In genomic region chr21:44942566-44942965, GRCh38 we compare ENCODE assay signal across 13 cellular contexts. TPM values are rescaled to one million over a fixed set of nuclear protein-coding genes. Genes with fewer than 3 reads are reported as not detected.
DNase-seq lines count a peak whose midpoint lies in the region; ATAC-seq lines count a peak whose summit lies in the region.
"Had no signal": no experiment of that assay in that cellular context is flagged by ENCODE, and none has a peak within 500 bp of the region (broad histone marks: within the 10 kb centered on the region; RNA-seq: fewer than 3 reads in every experiment).

No MANE protein-coding gene starts in this region.

- peak overlapping the region; percentile 68 for H3K27ac Mint-ChIP-seq in activated naive CD4-positive, alpha-beta T cell treated with anti-CD3 and anti-CD28 coated beads, Interleukin-2, amount 50 U/mL, for 24 hours
- peak overlapping the region in 1 of 2 donors; percentile 77 for H3K27ac Mint-ChIP-seq in T-cell
- peak overlapping the region in 1 of 2 donors; percentile 60 for H3K27ac Mint-ChIP-seq in effector memory CD8-positive, alpha-beta T cell
- peak overlapping the region in 1 of 2 donors; percentile 92 for H3K27ac Mint-ChIP-seq in stimulated activated naive CD8-positive, alpha-beta T cell treated with anti-CD3 and anti-CD28 coated beads, Interleukin-15, amount 100 ng/mL, for 72 hours

- peak overlapping the region; percentile 99 for H3K4me3 Mint-ChIP-seq in activated naive CD4-positive, alpha-beta T cell treated with anti-CD3 and anti-CD28 coated beads, Interleukin-2, amount 50 U/mL, for 24 hours
- H3K4me3 Mint-ChIP-seq in T-cell = peak overlapping the region; percentile 47 to 96 (median 91)
- peak overlapping the region; percentile 36 to 49 for H3K4me3 Mint-ChIP-seq in effector memory CD8-positive, alpha-beta T cell
- H3K4me3 Mint-ChIP-seq in stimulated activated naive CD8-positive, alpha-beta T cell treated with anti-CD3 and anti-CD28 coated beads, Interleukin-15, amount 100 ng/mL, for 72 hours = peak overlapping the region; percentile 73 to 90

- ATAC-seq in T-cell (replicated peaks in 1 of 4) (no peak), HG02870 (IDR thresholded peaks at IDR 0.05; ENCODE audit: unreplicated experiment) (no peak)
- no peak for ATAC-seq in effector memory CD8-positive, alpha-beta T cell (replicated peaks)
- no peak for ATAC-seq in stimulated activated naive CD8-positive, alpha-beta T cell treated with anti-CD3 and anti-CD28 coated beads, Interleukin-15, amount 100 ng/mL, for 72 hours
- ATAC-seq: lower lobe of right lung had no signal

- DNase-seq in activated naive CD4-positive, alpha-beta T cell treated with Interleukin-2 at 50 U/mL for 16 hours = no peak
- DNase-seq in T-cell (no peak), COLO668 (lab: John Stamatoyannopoulos, UW; ENCODE audit: unreplicated experiment) (no peak), KG1 (lab: John Stamatoyannopoulos, UW) (no peak)
- no peak for DNase-seq in effector memory CD8-positive, alpha-beta T cell
- no peak for DNase-seq in stimulated activated naive CD8-positive, alpha-beta T cell treated with anti-CD3 and anti-CD28 coated beads, Interleukin-15, amount 100 ng/mL, for 72 hours
- DNase-seq: activated CD4-positive, alpha-beta T cell treated with anti-CD3 and anti-CD28 coated beads, Interleukin-2, amount 50 U/mL, for 4 hours; DMS153; lower lobe of right lung; NCI-H748 treated with DMSO at 0.1 percent for 48 hours; stimulated activated CD4-positive, alpha-beta T cell treated with anti-CD3 and anti-CD28 coated beads, Interleukin-1b, Interleukin-23, amount 100 ng/mL, for 48 hours had no signal

- no peaks in the 10 kb centered on the region for H3K27me3 Mint-ChIP-seq in activated naive CD4-positive, alpha-beta T cell treated with anti-CD3 and anti-CD28 coated beads, Interleukin-2, amount 50 U/mL, for 24 hours
- H3K27me3 Mint-ChIP-seq in T-cell = no peaks in the 10 kb centered on the region
- no peaks in the 10 kb centered on the region for H3K27me3 Mint-ChIP-seq in effector memory CD8-positive, alpha-beta T cell
- H3K27me3 Mint-ChIP-seq in stimulated activated naive CD8-positive, alpha-beta T cell treated with anti-CD3 and anti-CD28 coated beads, Interleukin-15, amount 100 ng/mL, for 72 hours = no peaks in the 10 kb centered on the region

- H3K36me3 Mint-ChIP-seq in activated naive CD4-positive, alpha-beta T cell treated with anti-CD3 and anti-CD28 coated beads, Interleukin-2, amount 50 U/mL, for 24 hours = peaks cover 5% of the 10 kb centered on the region
- peaks cover 24% of the 10 kb centered on the region for H3K36me3 Mint-ChIP-seq in T-cell
- peaks cover 10% of the 10 kb centered on the region for H3K36me3 Mint-ChIP-seq in effector memory CD8-positive, alpha-beta T cell (ENCODE audit: insufficient read depth)

- POLR2A ChIA-PET in T-cell (lab: Charles Lee) = interaction anchor here in 1 of 2 donors (0.5 kb wide), 1 partner anchor 130 kb away, joined by 4 read pairs; no protein-coding TSS in a partner anchor

- peaks cover 55% of the 10 kb centered on the region for H3K4me1 Mint-ChIP-seq in activated naive CD4-positive, alpha-beta T cell treated with anti-CD3 and anti-CD28 coated beads, Interleukin-2, amount 50 U/mL, for 24 hours
- peaks cover 39 to 54% (median 49%) of the 10 kb centered on the region in 3 donors for H3K4me1 Mint-ChIP-seq in T-cell
- H3K4me1 Mint-ChIP-seq in effector memory CD8-positive, alpha-beta T cell (ENCODE audit: low read depth in 2 of 2) = peaks cover 42 to 44% of the 10 kb centered on the region in 2 donors
- peaks cover 73% of the 10 kb centered on the region for H3K4me1 Mint-ChIP-seq in stimulated activated naive CD8-positive, alpha-beta T cell treated with anti-CD3 and anti-CD28 coated beads, Interleukin-15, amount 100 ng/mL, for 72 hours

- H3K9me3 Mint-ChIP-seq in activated naive CD4-positive, alpha-beta T cell treated with anti-CD3 and anti-CD28 coated beads, Interleukin-2, amount 50 U/mL, for 24 hours = no peaks in the 10 kb centered on the region
- H3K9me3 Mint-ChIP-seq in T-cell = no peaks in the 10 kb centered on the region
- no peaks in the 10 kb centered on the region for H3K9me3 Mint-ChIP-seq in effector memory CD8-positive, alpha-beta T cell
- no peaks in the 10 kb centered on the region for H3K9me3 Mint-ChIP-seq in stimulated activated naive CD8-positive, alpha-beta T cell treated with anti-CD3 and anti-CD28 coated beads, Interleukin-15, amount 100 ng/mL, for 72 hours

- CTCF ChIA-PET in T-cell (lab: Charles Lee) = interaction anchor here in 1 of 2 donors (0.9 to 1.0 kb wide), 2 partner anchors 186 to 194 kb away, joined by 3 to 4 read pairs; no protein-coding TSS in a partner anchor

RNA-seq across cellular contexts. Expression of gene SLX9, which starts 2.7 kb away (rescaled TPM):
- total RNA-seq in T-cell = 10 to 100 TPM; 16.7 to 32.2 (median 26.7) TPM

RNA-seq across cellular contexts. Expression of gene ITGB2, which starts 21.9 kb away (rescaled TPM):
- total RNA-seq in T-cell = 100 to 1,000 TPM; 249 to 498 (median 304) TPM

Comparison
In these comparisons a context has a peak if more than half of its experiments do, and no peak if none do; other contexts are left out.
1. H3K4me3 Mint-ChIP-seq: peak in every context shown above with its lines; median percentile 99 in activated naive CD4-positive, alpha-beta T cell treated with anti-CD3 and anti-CD28 coated beads, Interleukin-2, amount 50 U/mL, for 24 hours; 91 in T-cell; 82 in stimulated activated naive CD8-positive, alpha-beta T cell treated with anti-CD3 and anti-CD28 coated beads, Interleukin-15, amount 100 ng/mL, for 72 hours; 42 in effector memory CD8-positive, alpha-beta T cell.